Comparison of ENCODE assay signal across 1 cellular context in the genomic region with DNA sequence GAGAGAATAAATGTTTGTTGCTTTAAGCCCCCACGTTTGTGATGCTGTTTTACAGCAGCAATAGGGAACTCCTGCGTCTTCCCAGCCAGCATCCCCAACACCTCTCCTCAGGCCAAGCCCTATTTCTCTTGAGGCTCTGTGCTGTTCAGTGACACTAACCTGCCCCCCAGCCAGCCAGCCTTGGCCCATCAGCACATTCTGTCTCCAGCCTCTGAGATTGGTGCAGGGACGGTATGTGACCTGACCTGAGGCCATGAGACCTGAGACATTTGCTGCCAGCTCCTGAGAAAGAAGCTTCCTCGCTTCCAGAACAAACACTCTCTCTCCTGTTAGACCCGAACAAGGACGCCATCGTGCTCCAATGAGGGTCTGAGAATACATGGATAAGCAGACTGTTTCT.
TF ChIP-seq lines count a peak whose summit lies in the region.

No MANE protein-coding gene starts in this region.

TF ChIP-seq in H1, 55 proteins besides CTCF, POLR2A, EP300 and RAD21 (continued from another document):
- TF ChIP-seq, protein P1, sequence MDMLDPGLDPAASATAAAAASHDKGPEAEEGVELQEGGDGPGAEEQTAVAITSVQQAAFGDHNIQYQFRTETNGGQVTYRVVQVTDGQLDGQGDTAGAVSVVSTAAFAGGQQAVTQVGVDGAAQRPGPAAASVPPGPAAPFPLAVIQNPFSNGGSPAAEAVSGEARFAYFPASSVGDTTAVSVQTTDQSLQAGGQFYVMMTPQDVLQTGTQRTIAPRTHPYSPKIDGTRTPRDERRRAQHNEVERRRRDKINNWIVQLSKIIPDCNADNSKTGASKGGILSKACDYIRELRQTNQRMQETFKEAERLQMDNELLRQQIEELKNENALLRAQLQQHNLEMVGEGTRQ (IDR thresholded peaks at IDR 0.05; ENCODE audit: low read length): no peak
- TF ChIP-seq, protein P2, sequence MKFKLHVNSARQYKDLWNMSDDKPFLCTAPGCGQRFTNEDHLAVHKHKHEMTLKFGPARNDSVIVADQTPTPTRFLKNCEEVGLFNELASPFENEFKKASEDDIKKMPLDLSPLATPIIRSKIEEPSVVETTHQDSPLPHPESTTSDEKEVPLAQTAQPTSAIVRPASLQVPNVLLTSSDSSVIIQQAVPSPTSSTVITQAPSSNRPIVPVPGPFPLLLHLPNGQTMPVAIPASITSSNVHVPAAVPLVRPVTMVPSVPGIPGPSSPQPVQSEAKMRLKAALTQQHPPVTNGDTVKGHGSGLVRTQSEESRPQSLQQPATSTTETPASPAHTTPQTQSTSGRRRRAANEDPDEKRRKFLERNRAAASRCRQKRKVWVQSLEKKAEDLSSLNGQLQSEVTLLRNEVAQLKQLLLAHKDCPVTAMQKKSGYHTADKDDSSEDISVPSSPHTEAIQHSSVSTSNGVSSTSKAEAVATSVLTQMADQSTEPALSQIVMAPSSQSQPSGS (IDR thresholded peaks at IDR 0.05; ENCODE audit: low read length): no peak
- TF ChIP-seq SP4 (IDR thresholded peaks at IDR 0.05; ENCODE audit: low read length): no peak
- TF ChIP-seq CEBPB (IDR thresholded peaks at IDR 0.05; ENCODE audit: low read depth, low read length): no peak
- no peak for TF ChIP-seq TAF7 (optimal IDR thresholded peaks at IDR 0.05; ENCODE audit: borderline replicate concordance, low read depth, low read length)
- TF ChIP-seq EZH2 (IDR thresholded peaks at IDR 0.05; ENCODE audit: low read depth, low read length, severe bottlenecking): no peak
- TF ChIP-seq TCF12 (IDR thresholded peaks at IDR 0.05; ENCODE audit: low read depth, low read length): no peak
- TF ChIP-seq RXRA (IDR thresholded peaks at IDR 0.05; ENCODE audit: insufficient read depth, low read depth, low read length): no peak
- TF ChIP-seq, protein P3, sequence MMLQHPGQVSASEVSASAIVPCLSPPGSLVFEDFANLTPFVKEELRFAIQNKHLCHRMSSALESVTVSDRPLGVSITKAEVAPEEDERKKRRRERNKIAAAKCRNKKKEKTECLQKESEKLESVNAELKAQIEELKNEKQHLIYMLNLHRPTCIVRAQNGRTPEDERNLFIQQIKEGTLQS (IDR thresholded peaks at IDR 0.05; ENCODE audit: insufficient read depth, low read depth, low read length): no peak
- TF ChIP-seq HDAC2 (IDR thresholded peaks at IDR 0.05; ENCODE audit: borderline replicate concordance in 1 of 2, low read depth in 2 of 2, low read length in 2 of 2): no peak
- TF ChIP-seq NANOG (IDR thresholded peaks at IDR 0.05; ENCODE audit: insufficient read depth, low read depth, low read length, poor library complexity, severe bottlenecking): no peak
